Comparison of ENCODE assay signal across 26 cellular contexts in genomic region chr18:7089369-7089768, GRCh38. TPM values are rescaled to one million over a fixed set of nuclear protein-coding genes. Genes with fewer than 3 reads are reported as not detected.
"Had no signal": no experiment of that assay in that cellular context is flagged by ENCODE, and none has a peak within 500 bp of the region (broad histone marks: within the 10 kb centered on the region; RNA-seq: fewer than 3 reads in every experiment).

No MANE protein-coding gene starts in this region.

- H3K27ac ChIP-seq: coronary artery, heart left ventricle, left ventricle myocardium inferior, right lobe of liver, vagina, VCaP had no signal

- H3K4me3 Mint-ChIP-seq: activated naive CD8-positive, alpha-beta T cell; neural crest cell; T-helper 1 cell treated with Interleukin-12 subunit alpha and Interleukin-12 subunit beta and Interleukin-4 antibody, amounts not matched to agents 30 μg/mL and 1 μg/mL, for 36 hours had no signal

- H3K36me3 Mint-ChIP-seq: activated naive CD8-positive, alpha-beta T cell; naive B cell had no signal

- H3K27me3 ChIP-seq: right lobe of liver, vagina had no signal

- H3K36me3 ChIP-seq: heart left ventricle, left ventricle myocardium inferior, right lobe of liver, vagina had no signal

- H3K9me3 Mint-ChIP-seq: neural crest cell; T-helper 1 cell treated with Interleukin-12 subunit alpha and Interleukin-12 subunit beta and Interleukin-4 antibody, amounts not matched to agents 30 μg/mL and 1 μg/mL, for 36 hours had no signal

- H3K9me3 ChIP-seq: heart left ventricle, left ventricle myocardium inferior, right lobe of liver, vagina had no signal

- DNase-seq: activated CD4-positive, alpha-beta T cell treated with anti-CD3 and anti-CD28 coated beads for 48 hours; activated CD4-positive, alpha-beta T cell treated with anti-CD3 and anti-CD28 coated beads, Interleukin-2, amount 50 U/mL, for 48 hours; activated CD8-positive, alpha-beta memory T cell treated with anti-CD3 and anti-CD28 coated beads for 24 hours; activated effector memory CD4-positive, alpha-beta T cell treated with Interleukin-2 at 50 U/mL for 16 hours; activated naive CD4-positive, alpha-beta T cell treated with Interleukin-2 at 50 U/mL for 16 hours; anterior cingulate cortex; dorsolateral prefrontal cortex; effector memory CD4-positive, alpha-beta T cell; erythroblast; heart left ventricle; left ventricle myocardium inferior; naive B cell; right lobe of liver; stimulated activated CD4-positive, alpha-beta T cell treated with anti-CD3 and anti-CD28 coated beads, Interleukin-2, amount 100 ng/mL, for 48 hours; stimulated activated naive CD4-positive, alpha-beta T cell treated with Interleukin-2 at 50 U/mL for 16 hours; SW 1271; T-helper 9 cell; trophoblast cell had no signal

- ATAC-seq: activated CD4-positive, CD25-positive, alpha-beta regulatory T cell treated with anti-CD3 and anti-CD28 coated beads, Interleukin-2, amount 50 U/mL, for 24 hours; heart left ventricle; right lobe of liver had no signal

- H3K4me3 ChIP-seq: coronary artery, dorsolateral prefrontal cortex, heart left ventricle, left ventricle myocardium inferior, lung, right lobe of liver, vagina had no signal

- H3K27ac Mint-ChIP-seq: activated naive CD8-positive, alpha-beta T cell; naive B cell; T-helper 1 cell treated with Interleukin-12 subunit alpha and Interleukin-12 subunit beta and Interleukin-4 antibody, amounts not matched to agents 30 μg/mL and 1 μg/mL, for 36 hours had no signal

- H3K4me1 ChIP-seq: heart left ventricle, left ventricle myocardium inferior, right lobe of liver had no signal

- H3K4me1 Mint-ChIP-seq: naive B cell had no signal

- H3K27me3 Mint-ChIP-seq: naive B cell had no signal

RNA-seq across cellular contexts. Expression of gene LAMA1, which starts 28.2 kb away (rescaled TPM):
- total RNA-seq: left ventricle myocardium inferior had no signal
